In genomic region chr6:158595223-158595622, GRCh38 we compare ENCODE assay signal across 13 cellular contexts. TPM values are rescaled to one million over a fixed set of nuclear protein-coding genes. Genes with fewer than 3 reads are reported as not detected.
DNase-seq lines count a peak whose midpoint lies in the region; ATAC-seq and TF ChIP-seq lines count a peak whose summit lies in the region.
"Had no signal": no experiment of that assay in that cellular context is flagged by ENCODE, and none has a peak within 500 bp of the region (broad histone marks: within the 10 kb centered on the region; RNA-seq: fewer than 3 reads in every experiment).

No MANE protein-coding gene starts in this region.

- H3K9ac ChIP-seq in SK-N-SH, result no peak overlapping the region

- H3K36me3 ChIP-seq in DOHH2 (ENCODE audit: control insufficient read depth, low read length), result peaks cover 37% of the 10 kb centered on the region
- H3K36me3 ChIP-seq in SK-N-SH (replicated peaks in 1 of 2; ENCODE audit: control insufficient read depth in 1 of 2, insufficient read depth in 2 of 2, low read length in 1 of 2), result peaks cover 25 to 46% of the 10 kb centered on the region in 2 experiments

- H3K9me3 ChIP-seq in DOHH2 (ENCODE audit: control insufficient read depth, insufficient read depth, low read length) (no peaks in the 10 kb centered on the region), SK-N-SH (no peaks in the 10 kb centered on the region)

- CTCF ChIA-PET in SK-N-SH (lab: Yijun Ruan, JAX), result interaction anchor here (1.4 to 2.7 kb wide), 4 partner anchors 8 to 375 kb away, joined by 3 to 13 read pairs (median 10); no protein-coding TSS in a partner anchor

- ATAC-seq in HG03520 (IDR thresholded peaks at IDR 0.05; ENCODE audit: unreplicated experiment), result no peak
- ATAC-seq: Panc1; stimulated activated naive CD8-positive, alpha-beta T cell treated with anti-CD3 and anti-CD28 coated beads, Interleukin-15, amount 100 ng/mL, for 72 hours had no signal

- no peaks in the 10 kb centered on the region for H3F3A ChIP-seq in DOHH2 (ENCODE audit: control insufficient read depth, insufficient read depth)
- no peaks in the 10 kb centered on the region for H3F3A ChIP-seq in SK-N-SH (replicated peaks; ENCODE audit: insufficient read depth)

- H3K79me2 ChIP-seq in DOHH2 (ENCODE audit: control insufficient read depth, low read length) (no peaks in the 10 kb centered on the region), SK-N-SH (ENCODE audit: insufficient read depth) (no peaks in the 10 kb centered on the region)

- H3K4me3 ChIP-seq in DOHH2 (ENCODE audit: low read length), result no peak overlapping the region
- H3K4me3 ChIP-seq in SK-N-SH (ENCODE audit: low read depth in 2 of 2, low read length in 1 of 2), result no peak overlapping the region

- peak; percentile 20; the same call in 1 of the 2 replicates for TF ChIP-seq RAD21 in SK-N-SH (IDR thresholded peaks at IDR 0.05; ENCODE audit: low read length)

- TF ChIP-seq EP300 in SK-N-SH (IDR thresholded peaks at IDR 0.05; ENCODE audit: borderline replicate concordance in 1 of 2, low read depth in 1 of 2, low read length in 1 of 2), result no peak

- H3K4me2 ChIP-seq in DOHH2 (ENCODE audit: low read length), result no peak overlapping the region
- H3K4me2 ChIP-seq in SK-N-SH, result no peak overlapping the region

- DNase-seq in AML-193 (lab: John Stamatoyannopoulos, UW), result peak; percentile 5 to 6
- DNase-seq in SK-N-SH, result peak; percentile 42
- DNase-seq in germinal center (ENCODE audit: low spot score), result peak; percentile 44
- no peak for DNase-seq in SKM-1 (lab: John Stamatoyannopoulos, UW; ENCODE audit: unreplicated experiment)
- no peak for DNase-seq in DMS79 (lab: John Stamatoyannopoulos, UW)
- no peak for DNase-seq in OCI-M2 (lab: John Stamatoyannopoulos, UW; ENCODE audit: unreplicated experiment)
- DNase-seq: activated CD4-positive, alpha-beta memory T cell treated with anti-CD3 and anti-CD28 coated beads, Interleukin-2, amount 10 ng/mL, durations not matched to agents 7 days and 5 days; central memory CD4-positive, alpha-beta T cell; hypothalamus; stimulated activated naive CD8-positive, alpha-beta T cell treated with anti-CD3 and anti-CD28 coated beads, Interleukin-15, amount 100 ng/mL, for 72 hours had no signal

- H3K4me1 ChIP-seq in DOHH2 (ENCODE audit: control insufficient read depth, low read length), result no peaks in the 10 kb centered on the region
- no peaks in the 10 kb centered on the region; a peak in 1 of 4 replicates for H3K4me1 ChIP-seq in SK-N-SH (ENCODE audit: control insufficient read depth in 1 of 2, insufficient read depth in 2 of 2, low read depth in 1 of 2, low read length in 1 of 2)

- H4K20me1 ChIP-seq in DOHH2 (ENCODE audit: control insufficient read depth, insufficient read depth, low read depth, low read length) (no peaks in the 10 kb centered on the region), SK-N-SH (ENCODE audit: insufficient read depth) (no peaks in the 10 kb centered on the region)

- no peaks in the 10 kb centered on the region for H3K27me3 ChIP-seq in DOHH2 (ENCODE audit: control insufficient read depth, low read length)
- no peaks in the 10 kb centered on the region for H3K27me3 ChIP-seq in SK-N-SH (ENCODE audit: insufficient read depth)

- no peak overlapping the region for H2AFZ ChIP-seq in SK-N-SH (ENCODE audit: low read depth)

- H3K27ac ChIP-seq in DOHH2 (ENCODE audit: low read depth, low read length), result no peak overlapping the region
- no peak overlapping the region for H3K27ac ChIP-seq in SK-N-SH (ENCODE audit: low read depth in 2 of 2, low read length in 1 of 2)

- no peaks in the 10 kb centered on the region for H3K9me2 ChIP-seq in DOHH2 (replicated peaks; ENCODE audit: control insufficient read depth, low read length)
- H3K9me2 ChIP-seq in SK-N-SH, result no peaks in the 10 kb centered on the region

- TF ChIP-seq CTCF in DOHH2 (IDR thresholded peaks at IDR 0.05; ENCODE audit: low read depth, low read length, poor library complexity, severe bottlenecking) (peak; percentile 48), SK-N-SH (IDR thresholded peaks at IDR 0.05) (peak; percentile 52)

- POLR2A ChIA-PET in SK-N-SH (lab: Yijun Ruan, JAX), result no interaction called here

- 88% methylated on average over 5 of the region's 5 CpGs for WGBS in SK-N-SH (ENCODE audit: low lambda C conversion rate)

TF ChIP-seq in SK-N-SH, 30 proteins besides CTCF, POLR2A, EP300 and RAD21 (continues in another document):
- TF ChIP-seq, protein P1, sequence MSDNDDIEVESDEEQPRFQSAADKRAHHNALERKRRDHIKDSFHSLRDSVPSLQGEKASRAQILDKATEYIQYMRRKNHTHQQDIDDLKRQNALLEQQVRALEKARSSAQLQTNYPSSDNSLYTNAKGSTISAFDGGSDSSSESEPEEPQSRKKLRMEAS (IDR thresholded peaks at IDR 0.05; ENCODE audit: low read depth), result no peak
- TF ChIP-seq CHD2 (IDR thresholded peaks at IDR 0.05; ENCODE audit: low read length, partially characterized antibody), result no peak
- TF ChIP-seq YY1 (IDR thresholded peaks at IDR 0.05; ENCODE audit: low read depth), result no peak
- no peak for TF ChIP-seq NFIC (IDR thresholded peaks at IDR 0.05; ENCODE audit: borderline replicate concordance)
- TF ChIP-seq TAF1 (IDR thresholded peaks at IDR 0.05; ENCODE audit: borderline replicate concordance, low read depth, low read length), result no peak
- no peak for TF ChIP-seq RFX5 (IDR thresholded peaks at IDR 0.05; ENCODE audit: low read length)
- TF ChIP-seq JUND (IDR thresholded peaks at IDR 0.05), result no peak
- TF ChIP-seq, protein P2, sequence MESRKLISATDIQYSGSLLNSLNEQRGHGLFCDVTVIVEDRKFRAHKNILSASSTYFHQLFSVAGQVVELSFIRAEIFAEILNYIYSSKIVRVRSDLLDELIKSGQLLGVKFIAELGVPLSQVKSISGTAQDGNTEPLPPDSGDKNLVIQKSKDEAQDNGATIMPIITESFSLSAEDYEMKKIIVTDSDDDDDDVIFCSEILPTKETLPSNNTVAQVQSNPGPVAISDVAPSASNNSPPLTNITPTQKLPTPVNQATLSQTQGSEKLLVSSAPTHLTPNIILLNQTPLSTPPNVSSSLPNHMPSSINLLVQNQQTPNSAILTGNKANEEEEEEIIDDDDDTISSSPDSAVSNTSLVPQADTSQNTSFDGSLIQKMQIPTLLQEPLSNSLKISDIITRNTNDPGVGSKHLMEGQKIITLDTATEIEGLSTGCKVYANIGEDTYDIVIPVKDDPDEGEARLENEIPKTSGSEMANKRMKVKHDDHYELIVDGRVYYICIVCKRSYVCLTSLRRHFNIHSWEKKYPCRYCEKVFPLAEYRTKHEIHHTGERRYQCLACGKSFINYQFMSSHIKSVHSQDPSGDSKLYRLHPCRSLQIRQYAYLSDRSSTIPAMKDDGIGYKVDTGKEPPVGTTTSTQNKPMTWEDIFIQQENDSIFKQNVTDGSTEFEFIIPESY (IDR thresholded peaks at IDR 0.05; ENCODE audit: borderline replicate concordance, low read depth), result no peak
- no peak for TF ChIP-seq SIN3A (IDR thresholded peaks at IDR 0.05; ENCODE audit: borderline replicate concordance, low read depth, low read length)
- no peak for TF ChIP-seq FOSL2 (IDR thresholded peaks at IDR 0.05; ENCODE audit: borderline replicate concordance, low read depth)
- TF ChIP-seq EZH2phosphoT487 (IDR thresholded peaks at IDR 0.05; ENCODE audit: borderline replicate concordance, low read depth), result no peak
- TF ChIP-seq RCOR1 (IDR thresholded peaks at IDR 0.05; ENCODE audit: low read length), result no peak
- TF ChIP-seq POLR2AphosphoS5 (IDR thresholded peaks at IDR 0.05; ENCODE audit: low read depth, low read length), result no peak
- TF ChIP-seq, protein P3, sequence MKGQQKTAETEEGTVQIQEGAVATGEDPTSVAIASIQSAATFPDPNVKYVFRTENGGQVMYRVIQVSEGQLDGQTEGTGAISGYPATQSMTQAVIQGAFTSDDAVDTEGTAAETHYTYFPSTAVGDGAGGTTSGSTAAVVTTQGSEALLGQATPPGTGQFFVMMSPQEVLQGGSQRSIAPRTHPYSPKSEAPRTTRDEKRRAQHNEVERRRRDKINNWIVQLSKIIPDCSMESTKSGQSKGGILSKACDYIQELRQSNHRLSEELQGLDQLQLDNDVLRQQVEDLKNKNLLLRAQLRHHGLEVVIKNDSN (IDR thresholded peaks at IDR 0.05; ENCODE audit: borderline replicate concordance, low read depth), result no peak
- no peak for TF ChIP-seq GABPA (IDR thresholded peaks at IDR 0.05; ENCODE audit: low read depth)
- no peak for TF ChIP-seq REST (IDR thresholded peaks at IDR 0.05; ENCODE audit: low read depth, low read length)

RNA-seq across cellular contexts. Expression of gene TMEM181, which starts 35.3 kb away (rescaled TPM):
- 19.5 and 29.5 TPM in 2 replicates for polyA plus RNA-seq in SK-N-SH (2012; rRNA removed)
- polyA plus RNA-seq in SK-N-SH (2012; cell fraction: cytosol; rRNA removed), result 28.2 and 28.3 TPM in 2 replicates
- polyA plus RNA-seq in SK-N-SH (2012; cell fraction: nucleus; rRNA removed), result 13.8 and 24.6 TPM in 2 replicates

RNA-seq across cellular contexts. Expression of gene DYNLT1, which starts 49.3 kb away (rescaled TPM):
- 306 and 390 TPM in 2 replicates for polyA plus RNA-seq in SK-N-SH (2012; rRNA removed)
- 392 and 450 TPM in 2 replicates for polyA plus RNA-seq in SK-N-SH (2012; cell fraction: cytosol; rRNA removed)
- polyA plus RNA-seq in SK-N-SH (2012; cell fraction: nucleus; rRNA removed), result 181 and 247 TPM in 2 replicates

RNA-seq across cellular contexts. Expression of gene SYTL3, which starts 54.6 kb away (rescaled TPM):
- polyA plus RNA-seq in SK-N-SH (2012; rRNA removed), result 2.0 and 2.3 TPM in 2 replicates
- polyA plus RNA-seq in SK-N-SH (2012; cell fraction: cytosol; rRNA removed), result 1.6 and 1.9 TPM in 2 replicates
- 3.5 and 5.0 TPM in 2 replicates for polyA plus RNA-seq in SK-N-SH (2012; cell fraction: nucleus; rRNA removed)

Comparison
In these comparisons a context has a peak if more than half of its experiments do, and no peak if none do; other contexts are left out.
1. DNase-seq: peak in AML-193 (2 of 2), SK-N-SH (single experiment) and germinal center (single experiment); none in SKM-1 (single experiment), DMS79 (single experiment) and OCI-M2 (single experiment).